21 cellular contexts compared by ENCODE assay signal in the genomic region with DNA sequence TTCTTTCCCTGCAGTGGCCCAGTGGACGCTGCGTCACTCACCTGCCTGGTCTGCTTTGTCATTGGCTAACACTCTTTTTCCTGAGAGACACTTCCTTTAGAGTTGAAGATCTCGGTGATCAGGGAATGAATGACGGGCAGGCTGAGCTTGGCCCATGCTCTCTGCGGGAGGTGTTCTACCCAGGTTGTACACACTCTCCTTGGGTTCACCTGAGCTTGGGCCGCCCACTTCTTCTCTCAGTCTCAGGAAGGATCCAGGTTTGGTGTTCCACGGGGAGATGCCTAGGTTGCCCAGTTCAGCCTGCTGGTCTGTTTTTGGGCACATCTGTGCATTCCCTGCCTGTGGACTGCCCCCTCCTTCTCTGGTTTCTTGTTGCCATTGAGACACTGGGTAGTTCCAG.
"Had no signal": no experiment of that assay in that cellular context is flagged by ENCODE, and none has a peak within 500 bp of the region (broad histone marks: within the 10 kb centered on the region; RNA-seq: fewer than 3 reads in every experiment).

No MANE protein-coding gene starts in this region.

- DNase-seq: effector memory CD4-positive, alpha-beta T cell; glutamatergic neuron; islet precursor cell; left ventricle myocardium inferior; mesendoderm; naive thymus-derived CD4-positive, alpha-beta T cell; nephron progenitor cell; spleen; stimulated activated CD4-positive, alpha-beta T cell treated with anti-CD3 and anti-CD28 coated beads, Interleukin-15, amount 100 ng/mL, for 24 hours; stimulated activated CD4-positive, alpha-beta T cell treated with anti-CD3 and anti-CD28 coated beads, Interleukin-1b, Interleukin-23, amount 100 ng/mL, for 48 hours; stimulated activated CD4-positive, alpha-beta T cell treated with anti-CD3 and anti-CD28 coated beads, Interleukin-4, amount 100 ng/mL, for 24 hours; stimulated activated naive CD4-positive, alpha-beta T cell; stomach; substantia nigra; transverse colon had no signal

- ATAC-seq: gastroesophageal sphincter; naive thymus-derived CD4-positive, alpha-beta T cell; sciatic nerve had no signal

- H3K27ac ChIP-seq: epithelial cell of prostate, esophagus muscularis mucosa, gastroesophageal sphincter, left ventricle myocardium inferior, neutrophil, stomach, thoracic aorta had no signal

- H3K4me1 ChIP-seq: esophagus muscularis mucosa, gastroesophageal sphincter, left ventricle myocardium inferior, spleen, stomach had no signal

- H3K4me3 ChIP-seq: esophagus muscularis mucosa, gastroesophageal sphincter, left ventricle myocardium inferior, spleen, stomach, thoracic aorta, transverse colon had no signal

- H3K9me3 ChIP-seq: esophagus muscularis mucosa, gastroesophageal sphincter, left ventricle myocardium inferior, spleen, stomach, thoracic aorta, transverse colon had no signal

- H3K27me3 ChIP-seq: esophagus muscularis mucosa, gastroesophageal sphincter, neutrophil, spleen, stomach, transverse colon had no signal
